ENCODE assay signal across 1 cellular context in the genomic region with DNA sequence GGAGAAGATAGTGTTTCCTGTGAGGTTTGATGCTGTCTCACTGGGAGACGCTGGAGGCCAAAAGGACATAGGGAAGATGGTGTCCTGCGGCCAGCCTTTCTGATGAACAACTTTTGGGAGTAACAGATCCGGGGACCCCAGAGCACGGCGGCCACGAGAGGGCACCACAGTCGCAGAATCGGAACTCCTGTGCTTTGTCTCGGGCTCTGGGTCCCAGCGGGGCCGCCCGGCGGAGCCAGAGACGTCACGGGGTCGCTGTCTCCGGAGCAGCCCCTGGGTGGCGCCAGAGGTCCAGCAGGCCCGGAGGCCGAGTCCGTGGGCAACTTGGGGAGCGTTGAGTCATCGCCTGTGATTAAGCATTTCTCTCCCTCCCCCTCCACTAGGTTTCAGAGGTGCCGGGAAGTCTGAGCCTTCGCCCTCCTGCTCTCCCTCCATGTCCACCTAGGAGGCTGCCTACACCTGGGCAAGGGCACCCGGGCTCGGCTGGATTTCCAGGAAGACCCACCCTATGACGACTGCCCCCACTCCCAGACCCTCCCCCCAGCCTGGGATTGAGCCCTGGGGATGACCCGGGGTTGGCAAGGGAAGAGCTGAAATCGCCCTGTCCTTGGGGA.
TF ChIP-seq lines count a peak whose summit lies in the region.

No MANE protein-coding gene starts in this region.

TF ChIP-seq in SK-N-SH, 30 proteins besides CTCF, POLR2A, EP300 and RAD21 (continued from another document):
- TF ChIP-seq, protein P1, sequence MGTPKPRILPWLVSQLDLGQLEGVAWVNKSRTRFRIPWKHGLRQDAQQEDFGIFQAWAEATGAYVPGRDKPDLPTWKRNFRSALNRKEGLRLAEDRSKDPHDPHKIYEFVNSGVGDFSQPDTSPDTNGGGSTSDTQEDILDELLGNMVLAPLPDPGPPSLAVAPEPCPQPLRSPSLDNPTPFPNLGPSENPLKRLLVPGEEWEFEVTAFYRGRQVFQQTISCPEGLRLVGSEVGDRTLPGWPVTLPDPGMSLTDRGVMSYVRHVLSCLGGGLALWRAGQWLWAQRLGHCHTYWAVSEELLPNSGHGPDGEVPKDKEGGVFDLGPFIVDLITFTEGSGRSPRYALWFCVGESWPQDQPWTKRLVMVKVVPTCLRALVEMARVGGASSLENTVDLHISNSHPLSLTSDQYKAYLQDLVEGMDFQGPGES (IDR thresholded peaks at IDR 0.05; ENCODE audit: low read depth, low read length), result no peak
- no peak for TF ChIP-seq FOXM1 (IDR thresholded peaks at IDR 0.05; ENCODE audit: low read depth)
- peak; percentile 65 for TF ChIP-seq RCOR1 (IDR thresholded peaks at IDR 0.05; ENCODE audit: low read length)
- peak; percentile 47; the same call in 1 of the 2 replicates for TF ChIP-seq POLR2AphosphoS5 (IDR thresholded peaks at IDR 0.05; ENCODE audit: low read depth, low read length)
- no peak for TF ChIP-seq MEF2A (IDR thresholded peaks at IDR 0.05; ENCODE audit: borderline replicate concordance, low read depth)
- no peak for TF ChIP-seq GABPA (IDR thresholded peaks at IDR 0.05; ENCODE audit: low read depth)
- TF ChIP-seq YY1 (IDR thresholded peaks at IDR 0.05; ENCODE audit: low read depth), result no peak
- TF ChIP-seq, protein P2, sequence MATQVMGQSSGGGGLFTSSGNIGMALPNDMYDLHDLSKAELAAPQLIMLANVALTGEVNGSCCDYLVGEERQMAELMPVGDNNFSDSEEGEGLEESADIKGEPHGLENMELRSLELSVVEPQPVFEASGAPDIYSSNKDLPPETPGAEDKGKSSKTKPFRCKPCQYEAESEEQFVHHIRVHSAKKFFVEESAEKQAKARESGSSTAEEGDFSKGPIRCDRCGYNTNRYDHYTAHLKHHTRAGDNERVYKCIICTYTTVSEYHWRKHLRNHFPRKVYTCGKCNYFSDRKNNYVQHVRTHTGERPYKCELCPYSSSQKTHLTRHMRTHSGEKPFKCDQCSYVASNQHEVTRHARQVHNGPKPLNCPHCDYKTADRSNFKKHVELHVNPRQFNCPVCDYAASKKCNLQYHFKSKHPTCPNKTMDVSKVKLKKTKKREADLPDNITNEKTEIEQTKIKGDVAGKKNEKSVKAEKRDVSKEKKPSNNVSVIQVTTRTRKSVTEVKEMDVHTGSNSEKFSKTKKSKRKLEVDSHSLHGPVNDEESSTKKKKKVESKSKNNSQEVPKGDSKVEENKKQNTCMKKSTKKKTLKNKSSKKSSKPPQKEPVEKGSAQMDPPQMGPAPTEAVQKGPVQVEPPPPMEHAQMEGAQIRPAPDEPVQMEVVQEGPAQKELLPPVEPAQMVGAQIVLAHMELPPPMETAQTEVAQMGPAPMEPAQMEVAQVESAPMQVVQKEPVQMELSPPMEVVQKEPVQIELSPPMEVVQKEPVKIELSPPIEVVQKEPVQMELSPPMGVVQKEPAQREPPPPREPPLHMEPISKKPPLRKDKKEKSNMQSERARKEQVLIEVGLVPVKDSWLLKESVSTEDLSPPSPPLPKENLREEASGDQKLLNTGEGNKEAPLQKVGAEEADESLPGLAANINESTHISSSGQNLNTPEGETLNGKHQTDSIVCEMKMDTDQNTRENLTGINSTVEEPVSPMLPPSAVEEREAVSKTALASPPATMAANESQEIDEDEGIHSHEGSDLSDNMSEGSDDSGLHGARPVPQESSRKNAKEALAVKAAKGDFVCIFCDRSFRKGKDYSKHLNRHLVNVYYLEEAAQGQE (IDR thresholded peaks at IDR 0.05; ENCODE audit: low read depth, low read length), result 0 out of 2 replicates have a peak, but pooled peaks have one; percentile 22
- peak; percentile 59; the same call in 1 of the 2 replicates for TF ChIP-seq TAF1 (IDR thresholded peaks at IDR 0.05; ENCODE audit: borderline replicate concordance, low read depth, low read length)
- TF ChIP-seq, protein P3, sequence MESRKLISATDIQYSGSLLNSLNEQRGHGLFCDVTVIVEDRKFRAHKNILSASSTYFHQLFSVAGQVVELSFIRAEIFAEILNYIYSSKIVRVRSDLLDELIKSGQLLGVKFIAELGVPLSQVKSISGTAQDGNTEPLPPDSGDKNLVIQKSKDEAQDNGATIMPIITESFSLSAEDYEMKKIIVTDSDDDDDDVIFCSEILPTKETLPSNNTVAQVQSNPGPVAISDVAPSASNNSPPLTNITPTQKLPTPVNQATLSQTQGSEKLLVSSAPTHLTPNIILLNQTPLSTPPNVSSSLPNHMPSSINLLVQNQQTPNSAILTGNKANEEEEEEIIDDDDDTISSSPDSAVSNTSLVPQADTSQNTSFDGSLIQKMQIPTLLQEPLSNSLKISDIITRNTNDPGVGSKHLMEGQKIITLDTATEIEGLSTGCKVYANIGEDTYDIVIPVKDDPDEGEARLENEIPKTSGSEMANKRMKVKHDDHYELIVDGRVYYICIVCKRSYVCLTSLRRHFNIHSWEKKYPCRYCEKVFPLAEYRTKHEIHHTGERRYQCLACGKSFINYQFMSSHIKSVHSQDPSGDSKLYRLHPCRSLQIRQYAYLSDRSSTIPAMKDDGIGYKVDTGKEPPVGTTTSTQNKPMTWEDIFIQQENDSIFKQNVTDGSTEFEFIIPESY (IDR thresholded peaks at IDR 0.05; ENCODE audit: borderline replicate concordance, low read depth), result no peak
- no peak for TF ChIP-seq NRF1 (IDR thresholded peaks at IDR 0.05; ENCODE audit: low read depth, low read length)
- no peak; the same call in 1 of the 2 replicates for TF ChIP-seq RXRA (IDR thresholded peaks at IDR 0.05; ENCODE audit: borderline replicate concordance, low read depth)
- TF ChIP-seq, protein P4, sequence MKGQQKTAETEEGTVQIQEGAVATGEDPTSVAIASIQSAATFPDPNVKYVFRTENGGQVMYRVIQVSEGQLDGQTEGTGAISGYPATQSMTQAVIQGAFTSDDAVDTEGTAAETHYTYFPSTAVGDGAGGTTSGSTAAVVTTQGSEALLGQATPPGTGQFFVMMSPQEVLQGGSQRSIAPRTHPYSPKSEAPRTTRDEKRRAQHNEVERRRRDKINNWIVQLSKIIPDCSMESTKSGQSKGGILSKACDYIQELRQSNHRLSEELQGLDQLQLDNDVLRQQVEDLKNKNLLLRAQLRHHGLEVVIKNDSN (IDR thresholded peaks at IDR 0.05; ENCODE audit: borderline replicate concordance, low read depth), result no peak
- peak; percentile 44 for TF ChIP-seq CHD2 (IDR thresholded peaks at IDR 0.05; ENCODE audit: low read length, partially characterized antibody)
- TF ChIP-seq SMC3 (IDR thresholded peaks at IDR 0.05; ENCODE audit: low read depth, low read length), result peak; percentile 95
- no peak for TF ChIP-seq TEAD4 (IDR thresholded peaks at IDR 0.05; ENCODE audit: borderline replicate concordance, insufficient read depth)
- 0 out of 2 replicates have a peak, but pooled peaks have one; percentile 18 for TF ChIP-seq ELF1 (IDR thresholded peaks at IDR 0.05)
- TF ChIP-seq FOXJ3 (CRISPR knock-in tag; IDR thresholded peaks at IDR 0.05), result no peak
- peak; percentile 97 for TF ChIP-seq FOSL2 (IDR thresholded peaks at IDR 0.05; ENCODE audit: borderline replicate concordance, low read depth)
- no peak for TF ChIP-seq RFX5 (IDR thresholded peaks at IDR 0.05; ENCODE audit: low read length)
- TF ChIP-seq, protein P5, sequence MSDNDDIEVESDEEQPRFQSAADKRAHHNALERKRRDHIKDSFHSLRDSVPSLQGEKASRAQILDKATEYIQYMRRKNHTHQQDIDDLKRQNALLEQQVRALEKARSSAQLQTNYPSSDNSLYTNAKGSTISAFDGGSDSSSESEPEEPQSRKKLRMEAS (IDR thresholded peaks at IDR 0.05; ENCODE audit: low read depth), result peak; percentile 72
